In genomic region chr22:24485170-24485569, GRCh38 we compare ENCODE assay signal across 30 cellular contexts. TPM values are rescaled to one million over a fixed set of nuclear protein-coding genes. Genes with fewer than 3 reads are reported as not detected.
"Had no signal": no experiment of that assay in that cellular context is flagged by ENCODE, and none has a peak within 500 bp of the region (broad histone marks: within the 10 kb centered on the region; RNA-seq: fewer than 3 reads in every experiment).

No MANE protein-coding gene starts in this region.

- H3K9me3 ChIP-seq: left lung, mucosa of descending colon, pancreas, prostate gland, sigmoid colon, spleen, suprapubic skin, thoracic aorta, tibial artery, upper lobe of right lung, uterus had no signal

- H3K9me3 Mint-ChIP-seq: immature natural killer cell; naive thymus-derived CD4-positive, alpha-beta T cell; natural killer cell treated with Interleukin-12 subunit alpha and Interleukin-12 subunit beta and Interleukin-15 and Interleukin-18, amount 100 ng/mL, for 72 hours; stimulated activated effector memory CD8-positive, alpha-beta T cell treated with anti-CD3 and anti-CD28 coated beads, Interleukin-12 subunit alpha, Interleukin-12 subunit beta, amount 100 ng/mL, for 72 hours; stimulated activated naive CD8-positive, alpha-beta T cell treated with anti-CD3 and anti-CD28 coated beads, Interleukin-15, Interleukin-2, amounts not matched to agents 100 ng/mL and 50 ng/mL, for 24 hours had no signal

- DNase-seq: hypothalamus; kidney; left colon; left lung; midbrain; mucosa of descending colon; nucleus accumbens; pancreas; posterior cingulate gyrus; retina; right cardiac atrium; sigmoid colon; small intestine; spleen; stimulated activated CD4-positive, alpha-beta T cell treated with anti-CD3 and anti-CD28 coated beads, Interleukin-4, amount 100 ng/mL, for 24 hours; tibial artery; trophoblast cell; upper lobe of right lung; uterus had no signal

- ATAC-seq: left colon; left lung; mucosa of descending colon; natural killer cell treated with Interleukin-12 subunit alpha and Interleukin-12 subunit beta and Interleukin-15 and Interleukin-18, amount 100 ng/mL, for 72 hours; pancreas; stimulated activated effector memory CD8-positive, alpha-beta T cell treated with anti-CD3 and anti-CD28 coated beads, Interleukin-12 subunit alpha, Interleukin-12 subunit beta, amount 100 ng/mL, for 72 hours; upper lobe of right lung had no signal

- H3K27ac ChIP-seq: left lung, pancreas, prostate gland, sigmoid colon, suprapubic skin, thoracic aorta, tibial artery, upper lobe of right lung, uterus had no signal

- H3K4me3 Mint-ChIP-seq: immature natural killer cell; naive thymus-derived CD4-positive, alpha-beta T cell; natural killer cell treated with Interleukin-12 subunit alpha and Interleukin-12 subunit beta and Interleukin-15 and Interleukin-18, amount 100 ng/mL, for 72 hours; stimulated activated effector memory CD8-positive, alpha-beta T cell treated with anti-CD3 and anti-CD28 coated beads, Interleukin-12 subunit alpha, Interleukin-12 subunit beta, amount 100 ng/mL, for 72 hours; stimulated activated naive CD8-positive, alpha-beta T cell treated with anti-CD3 and anti-CD28 coated beads, Interleukin-15, Interleukin-2, amounts not matched to agents 100 ng/mL and 50 ng/mL, for 24 hours had no signal

- H3K4me3 ChIP-seq: left lung, lung, mucosa of descending colon, pancreas, prostate gland, sigmoid colon, spleen, suprapubic skin, thoracic aorta, tibial artery, upper lobe of right lung, uterus had no signal

- H3K36me3 ChIP-seq: left lung, pancreas, prostate gland, sigmoid colon, spleen, suprapubic skin, thoracic aorta, tibial artery, upper lobe of right lung, uterus had no signal

- FAIRE-seq: islet of Langerhans, kidney, pancreas, small intestine had no signal

- H3K27me3 Mint-ChIP-seq: stimulated activated naive CD8-positive, alpha-beta T cell treated with anti-CD3 and anti-CD28 coated beads, Interleukin-15, Interleukin-2, amounts not matched to agents 100 ng/mL and 50 ng/mL, for 24 hours had no signal

- H3K27me3 ChIP-seq: left lung, pancreas, sigmoid colon, spleen, suprapubic skin, tibial artery, upper lobe of right lung, uterus had no signal

- H3K4me1 ChIP-seq: prostate gland, uterus had no signal

- H3K4me1 Mint-ChIP-seq: immature natural killer cell had no signal

- H3K36me3 Mint-ChIP-seq: immature natural killer cell; natural killer cell treated with Interleukin-12 subunit alpha and Interleukin-12 subunit beta and Interleukin-15 and Interleukin-18, amount 100 ng/mL, for 72 hours; stimulated activated effector memory CD8-positive, alpha-beta T cell treated with anti-CD3 and anti-CD28 coated beads, Interleukin-12 subunit alpha, Interleukin-12 subunit beta, amount 100 ng/mL, for 72 hours had no signal

RNA-seq across cellular contexts. Expression of gene UPB1, which starts 10.0 kb away (rescaled TPM):
- total RNA-seq: myocyte had no signal
